ENCODE assay signal across 23 cellular contexts in genomic region chr3:193559100-193559499, GRCh38. TPM values are rescaled to one million over a fixed set of nuclear protein-coding genes. Genes with fewer than 3 reads are reported as not detected.
"Had no signal": no experiment of that assay in that cellular context is flagged by ENCODE, and none has a peak within 500 bp of the region (broad histone marks: within the 10 kb centered on the region; RNA-seq: fewer than 3 reads in every experiment).

No MANE protein-coding gene starts in this region.

- DNase-seq: activated CD4-positive, alpha-beta T cell treated with anti-CD3 and anti-CD28 coated beads, Interleukin-2, amount 50 U/mL, for 4 hours; activated CD4-positive, CD25-positive, alpha-beta regulatory T cell; activated naive CD4-positive, alpha-beta T cell treated with Interleukin-2 at 50 U/mL for 16 hours; activated naive CD8-positive, alpha-beta T cell treated with anti-CD3 and anti-CD28 coated beads, Interleukin-2, amount 50 U/mL, for 24 hours; activated T-cell treated with anti-CD3 and anti-CD28 coated beads for 4 hours; aorta; brain microvascular endothelial cell; islet precursor cell; stimulated activated CD4-positive, alpha-beta T cell treated with anti-CD3 and anti-CD28 coated beads, Interleukin-4, amount 100 ng/mL, for 24 hours; T-helper 9 cell; upper lobe of left lung had no signal

- H3K4me1 ChIP-seq: esophagus muscularis mucosa had no signal

- ATAC-seq: activated naive CD8-positive, alpha-beta T cell treated with anti-CD3 and anti-CD28 coated beads, Interleukin-2, amount 50 U/mL, for 24 hours; sciatic nerve; stimulated activated memory B cell treated with anti-CD40 and anti-IgM and Interleukin-4, amounts not matched to agents 10 μg/mL and 1 μg/mL and 100 μg/mL, for 72 hours had no signal

- H3K27me3 Mint-ChIP-seq: activated naive CD8-positive, alpha-beta T cell treated with anti-CD3 and anti-CD28 coated beads, Interleukin-2, amount 50 U/mL, for 24 hours; stimulated activated memory B cell treated with anti-CD40 and anti-IgM and Interleukin-4, amounts not matched to agents 10 μg/mL and 1 μg/mL and 100 μg/mL, for 72 hours had no signal

- H3K27me3 ChIP-seq: brain microvascular endothelial cell, esophagus muscularis mucosa, hepatocyte, upper lobe of left lung had no signal

- H3K9me3 ChIP-seq: esophagus muscularis mucosa, thoracic aorta, upper lobe of left lung had no signal

- H3K9me3 Mint-ChIP-seq: activated naive CD8-positive, alpha-beta T cell treated with anti-CD3 and anti-CD28 coated beads, Interleukin-2, amount 50 U/mL, for 24 hours; activated T-helper 2 cell treated with anti-CD3 and anti-CD28 coated beads, Interferon-gamma antibody, Interleukin-2, Interleukin-4, amounts not matched to agents 10 μg/mL and 5 μg/mL and 100 μg/mL, durations not matched to agents 14 hours and 24 hours and 36 hours; nephron; stimulated activated memory B cell treated with anti-CD40 and anti-IgM and Interleukin-4, amounts not matched to agents 10 μg/mL and 1 μg/mL and 100 μg/mL, for 72 hours had no signal

- FAIRE-seq: endometrium had no signal

- H3K4me3 Mint-ChIP-seq: activated naive CD8-positive, alpha-beta T cell treated with anti-CD3 and anti-CD28 coated beads, Interleukin-2, amount 50 U/mL, for 24 hours; nephron; stimulated activated memory B cell treated with anti-CD40 and anti-IgM and Interleukin-4, amounts not matched to agents 10 μg/mL and 1 μg/mL and 100 μg/mL, for 72 hours had no signal

- H3K36me3 Mint-ChIP-seq: stimulated activated memory B cell treated with anti-CD40 and anti-IgM and Interleukin-4, amounts not matched to agents 10 μg/mL and 1 μg/mL and 100 μg/mL, for 72 hours had no signal

- H3K27ac ChIP-seq: brain microvascular endothelial cell, coronary artery, esophagus muscularis mucosa, hepatocyte, thoracic aorta, upper lobe of left lung had no signal

- H3K4me3 ChIP-seq: coronary artery, esophagus muscularis mucosa, hepatocyte, lung, thoracic aorta, upper lobe of left lung had no signal

- H3K27ac Mint-ChIP-seq: activated naive CD8-positive, alpha-beta T cell treated with anti-CD3 and anti-CD28 coated beads, Interleukin-2, amount 50 U/mL, for 24 hours; activated T-helper 2 cell treated with anti-CD3 and anti-CD28 coated beads, Interferon-gamma antibody, Interleukin-2, Interleukin-4, amounts not matched to agents 10 μg/mL and 5 μg/mL and 100 μg/mL, durations not matched to agents 14 hours and 24 hours and 36 hours; nephron; stimulated activated memory B cell treated with anti-CD40 and anti-IgM and Interleukin-4, amounts not matched to agents 10 μg/mL and 1 μg/mL and 100 μg/mL, for 72 hours had no signal

- H3K4me1 Mint-ChIP-seq: activated naive CD8-positive, alpha-beta T cell treated with anti-CD3 and anti-CD28 coated beads, Interleukin-2, amount 50 U/mL, for 24 hours; stimulated activated memory B cell treated with anti-CD40 and anti-IgM and Interleukin-4, amounts not matched to agents 10 μg/mL and 1 μg/mL and 100 μg/mL, for 72 hours had no signal

- H3K36me3 ChIP-seq: brain microvascular endothelial cell, esophagus muscularis mucosa, thoracic aorta, upper lobe of left lung had no signal

RNA-seq across cellular contexts. Expression of gene ATP13A4, which starts 4.4 kb away (rescaled TPM):
- total RNA-seq: fibroblast of villous mesenchyme, glomerular endothelial cell had no signal
- polyA plus RNA-seq: aorta had no signal
